5 cellular contexts compared by ENCODE assay signal in the genomic region with DNA sequence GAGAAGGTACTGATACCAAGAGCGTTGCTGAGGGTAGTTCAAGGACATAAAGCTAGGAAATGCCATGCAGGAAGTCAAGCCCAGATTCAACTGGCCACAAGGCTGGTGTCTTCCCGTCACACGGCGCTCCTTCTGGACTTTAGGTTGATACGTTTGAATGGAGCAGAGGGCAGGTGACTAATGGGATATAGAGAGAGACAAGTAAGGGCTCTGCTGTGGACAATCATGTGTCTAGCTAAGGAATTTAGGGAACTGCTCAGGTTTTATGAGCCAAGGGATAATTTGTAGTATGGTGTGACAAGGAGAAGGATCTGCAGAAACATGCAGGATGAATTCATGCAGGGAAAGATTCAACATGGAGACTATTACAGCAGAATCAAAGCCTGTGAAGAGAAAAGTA.
"Had no signal": no experiment of that assay in that cellular context is flagged by ENCODE, and none has a peak within 500 bp of the region (broad histone marks: within the 10 kb centered on the region; RNA-seq: fewer than 3 reads in every experiment).

No MANE protein-coding gene starts in this region.

- H3K4me3 ChIP-seq: K562 had no signal

- H3K27ac ChIP-seq: HL-60 had no signal

- DNase-seq: IMR-90 had no signal

- FAIRE-seq: HepG2, HTR-8/SVneo, K562 had no signal
